ENCODE assay signal across 15 cellular contexts in genomic region chr22:27724706-27725105, GRCh38.
DNase-seq lines count a peak whose midpoint lies in the region; ATAC-seq and TF ChIP-seq lines count a peak whose summit lies in the region.
"Had no signal": no experiment of that assay in that cellular context is flagged by ENCODE, and none has a peak within 500 bp of the region (broad histone marks: within the 10 kb centered on the region; RNA-seq: fewer than 3 reads in every experiment).

No MANE protein-coding gene starts in this region.

- H3K27me3 ChIP-seq in adipocyte (replicated peaks; ENCODE audit: control insufficient read depth, insufficient read depth, low read length) (no peaks in the 10 kb centered on the region), psoas muscle (ENCODE audit: insufficient read depth in 3 of 3, low read length in 2 of 3) (no peaks in the 10 kb centered on the region)

- no peaks in the 10 kb centered on the region for H3K36me3 ChIP-seq in adipocyte (ENCODE audit: control insufficient read depth, insufficient read depth, low read length, severe bottlenecking)
- H3K36me3 ChIP-seq in psoas muscle (ENCODE audit: insufficient read depth in 1 of 2, low read depth in 1 of 2): no peaks in the 10 kb centered on the region

- H3K4me1 ChIP-seq in adipocyte (ENCODE audit: control insufficient read depth, insufficient read depth, low read length): peaks cover 36% of the 10 kb centered on the region
- H3K4me1 ChIP-seq in psoas muscle: peaks cover 8% of the 10 kb centered on the region

- ATAC-seq in psoas muscle: peak; percentile 38 to 72 (median 63)
- ATAC-seq in GM21447 (IDR thresholded peaks at IDR 0.05; ENCODE audit: unreplicated experiment): no peak

- WGBS in psoas muscle, 3 donors: 35 to 38% (median 37%) methylated on average over 4 of the region's 4 CpGs

- TF ChIP-seq CTCF in psoas muscle (IDR thresholded peaks at IDR 0.05): no peak

- DNase-seq in EH (ENCODE audit: low read depth) (peak; percentile 51), adipocyte (ENCODE audit: low read depth) (peak; percentile 70), fibroblast of gingiva (ENCODE audit: low read depth) (peak; percentile 66), psoas muscle (no peak), SW480 (ENCODE audit: low spot score) (no peak)
- no peak for DNase-seq in activated T-cell treated with anti-CD3 and anti-CD28 coated beads, Interleukin-2, amount 50 U/mL, for 1 hour
- DNase-seq: Caco-2, DMS79, Karpas-422, NCI-H187 treated with DMSO at 0.1 percent for 48 hours, NCI-H2171, NCI-H510A, NCI-H82, SIG-M5 had no signal

- intact Hi-C loops in psoas muscle (cut with DNase I): loop anchor here in 1 of 2 donors (5.0 kb wide), 1 partner anchor 58 kb away; no protein-coding TSS in a partner anchor

- H3K4me3 ChIP-seq in adipocyte (ENCODE audit: low read length) (no peak overlapping the region), psoas muscle (no peak overlapping the region)

- no peak overlapping the region for H3K9ac ChIP-seq in adipocyte (ENCODE audit: low read length)

- H3K9me3 ChIP-seq in adipocyte (ENCODE audit: control insufficient read depth, low read length) (no peaks in the 10 kb centered on the region), psoas muscle (no peaks in the 10 kb centered on the region)
- H3K9me3 ChIP-seq: Caco-2 had no signal

- H3K27ac ChIP-seq in psoas muscle: no peak overlapping the region

Comparison
In these comparisons a context has a peak if more than half of its experiments do, and no peak if none do; other contexts are left out.
1. DNase-seq: peak in EH (single experiment), adipocyte (single experiment) and fibroblast of gingiva (single experiment); none in psoas muscle (0 of 2), activated T-cell treated with anti-CD3 and anti-CD28 coated beads, Interleukin-2, amount 50 U/mL, for 1 hour (single experiment) and SW480 (single experiment).